ENCODE assay signal across 8 cellular contexts in genomic region chr14:68947802-68948201, GRCh38. TPM values are rescaled to one million over a fixed set of nuclear protein-coding genes. Genes with fewer than 3 reads are reported as not detected.
DNase-seq lines count a peak whose midpoint lies in the region; ATAC-seq, FAIRE-seq and TF ChIP-seq lines count a peak whose summit lies in the region.

No MANE protein-coding gene starts in this region.

- H2AK5ac ChIP-seq in H1 (ENCODE audit: low read depth, low read length): 0 out of 2 replicates have a peak overlapping the region, but pooled peaks have one; percentile 3

- H3K14ac ChIP-seq in H1 (ENCODE audit: insufficient read length): no peak overlapping the region

- H3K23ac ChIP-seq in H1 (ENCODE audit: insufficient read length): no peak overlapping the region

- DNase-seq in NCI-H2227 treated with DMSO at 0.1 percent for 48 hours (lab: John Stamatoyannopoulos, UW) (peak; percentile 12), H1 (ENCODE audit: low read depth in 1 of 2, low spot score in 2 of 2) (no peak), neural crest cell (ENCODE audit: low read depth, low spot score) (no peak), NCI-H146 treated with DMSO at 0.1 percent for 48 hours (lab: John Stamatoyannopoulos, UW; ENCODE audit: unreplicated experiment) (no peak)
- no peak for DNase-seq in activated naive CD4-positive, alpha-beta T cell treated with anti-CD3 and anti-CD28 coated beads, Interleukin-2, amount 10 ng/mL, durations not matched to agents 7 days and 5 days

- CTCF ChIA-PET in H1 (lab: Charles Lee; ENCODE audit: partially characterized antibody): interaction anchor here (0.6 to 19.1 kb wide), 8 partner anchors 16 to 1615 kb away, joined by 3 to 291 read pairs (median 4); no protein-coding TSS in a partner anchor
- CTCF ChIA-PET in activated naive CD4-positive, alpha-beta T cell treated with anti-CD3 and anti-CD28 coated beads, Interleukin-2, amount 10 ng/mL, durations not matched to agents 7 days and 5 days (lab: Charles Lee): interaction anchor here (1.2 kb wide), 1 partner anchor 35 kb away, joined by 4 read pairs; no protein-coding TSS in a partner anchor

- H2BK15ac ChIP-seq in H1 (ENCODE audit: low read length): no peak overlapping the region

- H4K91ac ChIP-seq in H1 (replicated peaks; ENCODE audit: insufficient read length, low read length): no peak overlapping the region

- H3K27me3 ChIP-seq in BLaER1 treated with 17β-estradiol and CSF1 and Interleukin-3, amounts not matched to agents 10 nM and 100 nM: no peaks in the 10 kb centered on the region
- no peaks in the 10 kb centered on the region for H3K27me3 ChIP-seq in H1 (replicated peaks in 1 of 4; ENCODE audit: control insufficient read depth in 3 of 4, extremely low read depth in 1 of 4, insufficient read depth in 3 of 4, low read length in 3 of 4)

- TF ChIP-seq RAD21 in H1 (IDR thresholded peaks at IDR 0.05 in 1 of 2, conservative IDR thresholded peaks at IDR 0.05 in 1 of 2; ENCODE audit: low read depth in 2 of 2, low read length in 2 of 2): no peak

- H2BK120ac ChIP-seq in H1 (replicated peaks; ENCODE audit: low read depth, low read length): no peak overlapping the region

- no peaks in the 10 kb centered on the region; the same call in 1 of the 2 replicates for H3K23me2 ChIP-seq in H1 (ENCODE audit: low read depth, low read length)

- H3K36me3 ChIP-seq in BLaER1 treated with 17β-estradiol and CSF1 and Interleukin-3, amounts not matched to agents 10 nM and 100 nM: peaks cover 0 to 19% (median 7%) of the 10 kb centered on the region in 11 experiments; a peak in 9 of 22 replicates
- no peaks in the 10 kb centered on the region for H3K36me3 ChIP-seq in H1 (ENCODE audit: control insufficient read depth in 2 of 4, insufficient read depth in 4 of 4, low read length in 3 of 4)

- H3K4me3 ChIP-seq in BLaER1 treated with 17β-estradiol and CSF1 and Interleukin-3, amounts not matched to agents 10 nM and 100 nM: peak overlapping the region in 9 of 10 experiments; percentile 20 to 62 (median 58); a peak in 17 of 20 replicates
- no peak overlapping the region for H3K4me3 ChIP-seq in H1 (ENCODE audit: extremely low read depth in 1 of 4, insufficient read depth in 2 of 4, low read depth in 3 of 4, low read length in 4 of 4)

- no peaks in the 10 kb centered on the region for H3K9me3 ChIP-seq in BLaER1 treated with 17β-estradiol and CSF1 and Interleukin-3, amounts not matched to agents 10 nM and 100 nM (replicated peaks in 1 of 11)
- no peaks in the 10 kb centered on the region for H3K9me3 ChIP-seq in H1 (ENCODE audit: insufficient read depth in 2 of 2, low read depth in 1 of 2, low read length in 1 of 2)

- no peak overlapping the region for H3K4ac ChIP-seq in H1 (replicated peaks; ENCODE audit: insufficient read length, low read depth, low read length)

- 86% methylated on average over 8 of the region's 8 CpGs; no CpG with 5 or more reads in 1 of the 2 experiments for WGBS in H1 (ENCODE audit: extremely low coverage in 1 of 2, insufficient coverage in 1 of 2, insufficient read length in 1 of 2, insufficient replicate concordance in 2 of 2, low coverage in 1 of 2, low lambda C conversion rate in 2 of 2, missing lambda C conversion rate in 1 of 2), 2 experiments

- H3K56ac ChIP-seq in H1 (replicated peaks; ENCODE audit: insufficient read length, low read depth, low read length): no peak overlapping the region

- H3K18ac ChIP-seq in H1 (ENCODE audit: extremely low read depth, low read length): no peak overlapping the region

- H3K36me3 Mint-ChIP-seq in neural crest cell (ENCODE audit: low read depth): no peaks in the 10 kb centered on the region
- no peaks in the 10 kb centered on the region for H3K36me3 Mint-ChIP-seq in activated naive CD4-positive, alpha-beta T cell treated with anti-CD3 and anti-CD28 coated beads, Interleukin-2, amount 10 ng/mL, durations not matched to agents 7 days and 5 days

- TF ChIP-seq EP300 in H1 (IDR thresholded peaks at IDR 0.05; ENCODE audit: borderline replicate concordance in 1 of 2, low read depth in 2 of 2, low read length in 2 of 2): no peak

- peaks cover 44% of the 10 kb centered on the region for H3K4me1 Mint-ChIP-seq in neural crest cell
- peaks cover 55% of the 10 kb centered on the region for H3K4me1 Mint-ChIP-seq in activated naive CD4-positive, alpha-beta T cell treated with anti-CD3 and anti-CD28 coated beads, Interleukin-2, amount 10 ng/mL, durations not matched to agents 7 days and 5 days

- H4K8ac ChIP-seq in H1 (ENCODE audit: extremely low read depth, insufficient read depth, low read length): no peak overlapping the region

- no peaks in the 10 kb centered on the region for H3K27me3 Mint-ChIP-seq in neural crest cell (ENCODE audit: low read depth)
- H3K27me3 Mint-ChIP-seq in activated naive CD4-positive, alpha-beta T cell treated with anti-CD3 and anti-CD28 coated beads, Interleukin-2, amount 10 ng/mL, durations not matched to agents 7 days and 5 days: no peaks in the 10 kb centered on the region

- TF ChIP-seq CTCF in H1 (IDR thresholded peaks at IDR 0.05; ENCODE audit: control extremely low read depth in 1 of 3, insufficient read depth in 1 of 3, low read depth in 1 of 3, low read length in 3 of 3): no peak
- no peak for TF ChIP-seq CTCF in neural crest cell (conservative IDR thresholded peaks at IDR 0.05)

- no peak for ATAC-seq in HG03521 (IDR thresholded peaks at IDR 0.05; ENCODE audit: unreplicated experiment)
- ATAC-seq in HG02885 (IDR thresholded peaks at IDR 0.05; ENCODE audit: poor library complexity, unreplicated experiment): no peak

- TF ChIP-seq POLR2A in H1 (IDR thresholded peaks at IDR 0.05; ENCODE audit: control extremely low read depth in 1 of 2, low read depth in 2 of 2, low read length in 2 of 2): no peak

- H4K20me1 ChIP-seq in BLaER1 treated with 17β-estradiol and CSF1 and Interleukin-3, amounts not matched to agents 10 nM and 100 nM: peaks cover 14 to 92% (median 40%) of the 10 kb centered on the region in 11 experiments; a peak in 20 of 22 replicates
- H4K20me1 ChIP-seq in H1 (replicated peaks in 1 of 2; ENCODE audit: control insufficient read depth in 1 of 2, insufficient read depth in 2 of 2, low read length in 2 of 2): peaks cover 11 to 44% of the 10 kb centered on the region in 2 experiments

- peak overlapping the region; percentile 78 to 98 (median 95) for H3K4me2 ChIP-seq in BLaER1 treated with 17β-estradiol and CSF1 and Interleukin-3, amounts not matched to agents 10 nM and 100 nM
- H3K4me2 ChIP-seq in H1 (ENCODE audit: insufficient read depth in 1 of 2, low read depth in 2 of 2, low read length in 2 of 2): no peak overlapping the region

- no peak overlapping the region for H2BK12ac ChIP-seq in H1 (ENCODE audit: low read depth, low read length)

- H3K79me1 ChIP-seq in H1 (ENCODE audit: low read depth, low read length): peaks cover 45% of the 10 kb centered on the region

- H3K4me3 Mint-ChIP-seq in neural crest cell: no peak overlapping the region
- H3K4me3 Mint-ChIP-seq in activated naive CD4-positive, alpha-beta T cell treated with anti-CD3 and anti-CD28 coated beads, Interleukin-2, amount 10 ng/mL, durations not matched to agents 7 days and 5 days: no peak overlapping the region

- no peak for FAIRE-seq in H1 (lab: Jason Lieb, UNC)

- no peaks in the 10 kb centered on the region for H3K9me3 Mint-ChIP-seq in neural crest cell
- no peaks in the 10 kb centered on the region for H3K9me3 Mint-ChIP-seq in activated naive CD4-positive, alpha-beta T cell treated with anti-CD3 and anti-CD28 coated beads, Interleukin-2, amount 10 ng/mL, durations not matched to agents 7 days and 5 days

- H4K5ac ChIP-seq in H1 (ENCODE audit: insufficient read length, low read depth, low read length): no peak overlapping the region

- peak overlapping the region; percentile 58 to 90 (median 82); a peak in 21 of 22 replicates for H3K27ac ChIP-seq in BLaER1 treated with 17β-estradiol and CSF1 and Interleukin-3, amounts not matched to agents 10 nM and 100 nM
- H3K27ac ChIP-seq in H1 (ENCODE audit: low read depth, low read length): no peak overlapping the region

- H3K79me2 ChIP-seq in H1 (ENCODE audit: control insufficient read depth in 1 of 2, insufficient read depth in 2 of 2, low read length in 2 of 2): peaks cover 13 to 97% of the 10 kb centered on the region in 2 experiments

- peak overlapping the region; percentile 35 for H3K27ac Mint-ChIP-seq in neural crest cell (ENCODE audit: unreplicated experiment)
- H3K27ac Mint-ChIP-seq in activated naive CD4-positive, alpha-beta T cell treated with anti-CD3 and anti-CD28 coated beads, Interleukin-2, amount 10 ng/mL, durations not matched to agents 7 days and 5 days: no peak overlapping the region

- H2AFZ ChIP-seq in H1 (ENCODE audit: low read length): no peak overlapping the region

- no peak overlapping the region for H2BK5ac ChIP-seq in H1 (ENCODE audit: low read depth, low read length)

- peaks cover 98 to 100% (median 100%) of the 10 kb centered on the region in 10 experiments for H3K4me1 ChIP-seq in BLaER1 treated with 17β-estradiol and CSF1 and Interleukin-3, amounts not matched to agents 10 nM and 100 nM
- peaks cover 0 to 27% (median 9%) of the 10 kb centered on the region in 4 experiments; a peak in 5 of 7 replicates for H3K4me1 ChIP-seq in H1 (replicated peaks in 1 of 4; ENCODE audit: control insufficient read depth in 3 of 4, insufficient read depth in 4 of 4, low read length in 3 of 4)

- POLR2A ChIA-PET in H1 (lab: Charles Lee; ENCODE audit: partially characterized antibody): interaction anchor here (1.3 to 1.6 kb wide), 4 partner anchors 8 to 33 kb away, joined by 3 to 6 read pairs (median 4); no protein-coding TSS in a partner anchor

- H3K9ac ChIP-seq in BLaER1 treated with 17β-estradiol and CSF1 and Interleukin-3, amounts not matched to agents 10 nM and 100 nM: peak overlapping the region in 10 of 11 experiments; percentile 57 to 79 (median 73); a peak in 19 of 22 replicates
- H3K9ac ChIP-seq in H1 (replicated peaks in 1 of 4; ENCODE audit: extremely low read depth in 1 of 4, low read depth in 3 of 4, low read length in 3 of 4): no peak overlapping the region

- no peak overlapping the region for H2BK20ac ChIP-seq in H1 (ENCODE audit: low read length)

TF ChIP-seq in H1, 55 proteins besides CTCF, POLR2A, EP300 and RAD21 (continues in another document):
- no peak for TF ChIP-seq BCL11A (IDR thresholded peaks at IDR 0.05; ENCODE audit: low read depth in 2 of 2, low read length in 2 of 2)
- no peak for TF ChIP-seq TAF1 (IDR thresholded peaks at IDR 0.05; ENCODE audit: low read depth, low read length)
- no peak for TF ChIP-seq SIN3A (conservative IDR thresholded peaks at IDR 0.05 in 1 of 2, IDR thresholded peaks at IDR 0.05 in 1 of 2; ENCODE audit: low read depth in 1 of 2, low read length in 2 of 2)

RNA-seq across cellular contexts. Expression of gene ACTN1, which starts 31.3 kb away (rescaled TPM):
- 253 and 262 TPM in 2 replicates for total RNA-seq in H1 (2021; fragmentation: NEBNext Ultra II Directional; extraction: Animal tissue kit (Norgen Biotek cat#: 25700))
- polyA plus RNA-seq in H1 (2011; rRNA removed): 236 and 302 TPM in 2 replicates
- 181 TPM for polyA plus RNA-seq in H1 (2011; cell fraction: cytosol; rRNA removed)
- polyA plus RNA-seq in H1 (2011; cell fraction: nucleus; rRNA removed): 508 TPM
- 230 to 270 TPM (median 252 TPM) in 4 replicates for polyA plus RNA-seq in H1 (2012, experiment 1 of 2)
- polyA plus RNA-seq in H1 (2012, experiment 2 of 2): 133 TPM
- polyA plus RNA-seq in H1 (2013, experiment 1 of 2): 162 TPM
- 147 TPM for polyA plus RNA-seq in H1 (2013, experiment 2 of 2)
- polyA minus RNA-seq in H1 (2011; rRNA and poly(A)+ RNA removed): 205 and 224 TPM in 2 replicates
- polyA minus RNA-seq in H1 (2011; cell fraction: cytosol; rRNA and poly(A)+ RNA removed): 222 TPM
- polyA minus RNA-seq in H1 (2011; cell fraction: nucleus; rRNA and poly(A)+ RNA removed): 201 TPM
- total RNA-seq in neural crest cell: 73.9 and 77.1 TPM in 2 replicates

Comparison
In these comparisons a context has a peak if more than half of its experiments do, and no peak if none do; other contexts are left out.
1. H3K4me2 ChIP-seq: peak in BLaER1 treated with 17β-estradiol and CSF1 and Interleukin-3, amounts not matched to agents 10 nM and 100 nM (11 of 11); none in H1 (0 of 2).
2. H3K4me3 ChIP-seq: peak in BLaER1 treated with 17β-estradiol and CSF1 and Interleukin-3, amounts not matched to agents 10 nM and 100 nM (9 of 10); none in H1 (0 of 4).
3. H3K9ac ChIP-seq: peak in BLaER1 treated with 17β-estradiol and CSF1 and Interleukin-3, amounts not matched to agents 10 nM and 100 nM (10 of 11); none in H1 (0 of 4).